9 cellular contexts compared by ENCODE assay signal in genomic region chrX:40085086-40085551, GRCh38. TPM values are rescaled to one million over a fixed set of nuclear protein-coding genes. Genes with fewer than 3 reads are reported as not detected.
DNase-seq lines count a peak whose midpoint lies in the region; FAIRE-seq and TF ChIP-seq lines count a peak whose summit lies in the region.
"Had no signal": no experiment of that assay in that cellular context is flagged by ENCODE, and none has a peak within 500 bp of the region (broad histone marks: within the 10 kb centered on the region; RNA-seq: fewer than 3 reads in every experiment).

No MANE protein-coding gene starts in this region.

- no peak for TF ChIP-seq CTCF in OCI-LY1 (IDR thresholded peaks at IDR 0.05; ENCODE audit: low read length)

- no peaks in the 10 kb centered on the region for H3K27me3 ChIP-seq in OCI-LY1 (ENCODE audit: insufficient read depth, low read length)
- no peaks in the 10 kb centered on the region for H3K27me3 ChIP-seq in trophoblast cell (ENCODE audit: insufficient read depth, low read length)

- H2AK5ac ChIP-seq in trophoblast cell (ENCODE audit: low read length): no peak overlapping the region

- H3K9me3 ChIP-seq in OCI-LY1 (ENCODE audit: low read length): no peaks in the 10 kb centered on the region
- no peaks in the 10 kb centered on the region for H3K9me3 ChIP-seq in trophoblast cell (ENCODE audit: insufficient read depth, low read depth, low read length)

- H2BK5ac ChIP-seq in trophoblast cell (ENCODE audit: low read depth, low read length, poor library complexity): no peak overlapping the region

- no peak overlapping the region for H4K91ac ChIP-seq in trophoblast cell (ENCODE audit: low read depth, low read length)

- H3K9me2 ChIP-seq in OCI-LY1 (ENCODE audit: low read depth, low read length): no peaks in the 10 kb centered on the region

- no peak overlapping the region for H2BK12ac ChIP-seq in trophoblast cell (ENCODE audit: low read length)

- H3K36me3 ChIP-seq in OCI-LY1 (ENCODE audit: insufficient read depth, low read length) (peaks cover 14% of the 10 kb centered on the region; the same call in 1 of the 2 replicates), trophoblast cell (ENCODE audit: control insufficient read depth in 1 of 2, insufficient read depth in 2 of 2, low read length in 2 of 2) (peaks cover 0 to 1% of the 10 kb centered on the region in 2 experiments)

- H2AFZ ChIP-seq in OCI-LY1 (ENCODE audit: low read length) (no peak overlapping the region), trophoblast cell (ENCODE audit: insufficient read depth, low read length, poor library complexity) (no peak overlapping the region)

- no peak overlapping the region for H3K23ac ChIP-seq in trophoblast cell (ENCODE audit: low read length)

- no peak overlapping the region for H4K12ac ChIP-seq in trophoblast cell (ENCODE audit: low read depth, low read length)

- H3K4ac ChIP-seq in trophoblast cell (ENCODE audit: low read depth, low read length): no peak overlapping the region

- H3K4me2 ChIP-seq in OCI-LY1 (ENCODE audit: low read length) (peak overlapping the region; percentile 74; the same call in 1 of the 2 replicates), trophoblast cell (ENCODE audit: low read length) (peak overlapping the region; percentile 5)
- H3K4me2 ChIP-seq: KMS-11 had no signal

- WGBS in trophoblast cell (ENCODE audit: extremely low coverage, insufficient coverage, insufficient read length): no CpG with 5 or more reads among the region's 20 CpGs

- H3K79me1 ChIP-seq in trophoblast cell (ENCODE audit: low read length): peaks cover 10% of the 10 kb centered on the region

- H3K27ac ChIP-seq in OCI-LY1 (ENCODE audit: low read depth, low read length, poor library complexity, severe bottlenecking) (no peak overlapping the region), epithelial cell of prostate (peak overlapping the region; percentile 50), trophoblast cell (ENCODE audit: low read depth, low read length) (no peak overlapping the region)
- H3K27ac ChIP-seq: KMS-11 had no signal

- TF ChIP-seq POLR2A in H54 (IDR thresholded peaks at IDR 0.05; ENCODE audit: low read depth, low read length): no peak

- H3K4me3 ChIP-seq in OCI-LY1 (ENCODE audit: low read depth, low read length, poor library complexity, severe bottlenecking) (no peak overlapping the region), trophoblast cell (ENCODE audit: low read depth, low read length) (no peak overlapping the region)

- DNase-seq in EL: peak; percentile 78
- DNase-seq in epithelial cell of prostate (ENCODE audit: low read depth, low spot score): no peak
- peak; percentile 15 to 73 for DNase-seq in trophoblast cell
- DNase-seq in H54 (ENCODE audit: insufficient read length, low spot score): no peak
- no peak for DNase-seq in A172 (ENCODE audit: low spot score)
- no peak for DNase-seq in frontal cortex (ENCODE audit: low spot score in 2 of 2)
- DNase-seq: activated CD8-positive, alpha-beta memory T cell treated with anti-CD3 and anti-CD28 coated beads, Interleukin-2, amount 10 ng/mL, durations not matched to agents 7 days and 5 days had no signal

- H3K4me1 ChIP-seq in OCI-LY1 (ENCODE audit: insufficient read depth, low read length, severe bottlenecking) (peaks cover 26% of the 10 kb centered on the region), trophoblast cell (ENCODE audit: control insufficient read depth in 1 of 2, insufficient read depth in 2 of 2, low read length in 2 of 2) (peaks cover 32 to 40% of the 10 kb centered on the region in 2 experiments)

- H2BK120ac ChIP-seq in trophoblast cell (ENCODE audit: insufficient read depth, low read length, poor library complexity): no peak overlapping the region

- no peaks in the 10 kb centered on the region for H4K20me1 ChIP-seq in OCI-LY1 (ENCODE audit: insufficient read depth, low read length)

- H3F3A ChIP-seq in OCI-LY1 (ENCODE audit: insufficient read depth, low read length): no peaks in the 10 kb centered on the region

- H3K9ac ChIP-seq in OCI-LY1 (ENCODE audit: low read length): no peak overlapping the region
- no peak overlapping the region for H3K9ac ChIP-seq in trophoblast cell (ENCODE audit: low read length)
- H3K9ac ChIP-seq: KMS-11 had no signal

- H3K18ac ChIP-seq in trophoblast cell (ENCODE audit: low read length): no peak overlapping the region

- peak overlapping the region; percentile 47 for H4K8ac ChIP-seq in trophoblast cell (ENCODE audit: low read depth, low read length)

- FAIRE-seq in H54 (lab: Jason Lieb, UNC): no peak
- no peak for FAIRE-seq in frontal cortex (lab: Jason Lieb, UNC)

- peaks cover 6% of the 10 kb centered on the region; the same call in 1 of the 2 replicates for H3K79me2 ChIP-seq in OCI-LY1 (ENCODE audit: insufficient read depth, low read length)
- peaks cover 3% of the 10 kb centered on the region for H3K79me2 ChIP-seq in trophoblast cell (ENCODE audit: control insufficient read depth, insufficient read depth, low read length, poor library complexity)

- H3K14ac ChIP-seq in trophoblast cell (ENCODE audit: low read length): no peak overlapping the region

RNA-seq across cellular contexts. Expression of gene BCOR, which starts 12.6 kb away (rescaled TPM):
- 5.9 and 6.1 TPM in 2 replicates for polyA plus RNA-seq in trophoblast cell (2013)
- 10.9 and 20.5 TPM in 2 replicates for total RNA-seq in A172 (2014; rRNA removed; shearing (Covaris generic))
- total RNA-seq in frontal cortex: 26.5 TPM

Comparison
In these comparisons a context has a peak if more than half of its experiments do, and no peak if none do; other contexts are left out.
1. DNase-seq: peak in EL (single experiment) and trophoblast cell (2 of 2); none in epithelial cell of prostate (single experiment), H54 (single experiment), A172 (single experiment) and frontal cortex (0 of 2).